ENCODE assay signal across 8 cellular contexts in genomic region chr11:126317681-126318641, GRCh38. TPM values are rescaled to one million over a fixed set of nuclear protein-coding genes. Genes with fewer than 3 reads are reported as not detected.
A peak's percentile ranks its signal among the peaks of the same experiment; 100 is the strongest.
DNase-seq lines count a peak whose midpoint lies in the region; ATAC-seq and TF ChIP-seq lines count a peak whose summit lies in the region.

No MANE protein-coding gene starts in this region.

- intact Hi-C loops in CD14-positive monocyte (cut with micrococcal nuclease) (no loop called here), left cardiac atrium (cut with DNase I) (loop anchor here in 1 of 2 donors (10.0 kb wide), 1 partner anchor 87 kb away; no protein-coding TSS in a partner anchor)
- intact Hi-C loops in activated T-helper 1 cell treated with anti-CD3 and anti-CD28 coated beads, Interleukin-12 subunit alpha, Interleukin-12 subunit beta, Interleukin-2, Interleukin-4 antibody, amounts not matched to agents 30 ng/mL and 10 ng/mL and 1 ng/mL, durations not matched to agents 14 hours and 24 hours and 36 hours (cut with micrococcal nuclease) = loop anchor here (1.0 to 5.0 kb wide), 2 partner anchors 14 to 34 kb away; partner anchors contain the start of gene DCPS

- H3K27me3 ChIP-seq in HL-60 (ENCODE audit: insufficient read depth, poor library complexity, severe bottlenecking) = no peaks in the 10 kb centered on the region
- no peaks in the 10 kb centered on the region for H3K27me3 ChIP-seq in skeletal muscle satellite cell (ENCODE audit: control insufficient read depth, insufficient read depth, low read length)

- H3K27me3 Mint-ChIP-seq in CD14-positive monocyte (ENCODE audit: low read depth in 3 of 3) = no peaks in the 10 kb centered on the region
- no peaks in the 10 kb centered on the region for H3K27me3 Mint-ChIP-seq in activated T-helper 1 cell treated with anti-CD3 and anti-CD28 coated beads, Interleukin-12 subunit alpha, Interleukin-12 subunit beta, Interleukin-2, Interleukin-4 antibody, amounts not matched to agents 30 ng/mL and 10 ng/mL and 1 ng/mL, durations not matched to agents 14 hours and 24 hours and 36 hours (ENCODE audit: insufficient read depth)

- H3K36me3 ChIP-seq in skeletal muscle satellite cell (ENCODE audit: insufficient read depth, low read length) = peaks cover 4% of the 10 kb centered on the region

- H3K4me2 ChIP-seq in skeletal muscle satellite cell (ENCODE audit: low read length) = peak overlapping the region; percentile 74

- no peaks in the 10 kb centered on the region for H3K9me3 Mint-ChIP-seq in CD14-positive monocyte
- H3K9me3 Mint-ChIP-seq in activated T-helper 1 cell treated with anti-CD3 and anti-CD28 coated beads, Interleukin-12 subunit alpha, Interleukin-12 subunit beta, Interleukin-2, Interleukin-4 antibody, amounts not matched to agents 30 ng/mL and 10 ng/mL and 1 ng/mL, durations not matched to agents 14 hours and 24 hours and 36 hours = peaks cover 6% of the 10 kb centered on the region

- H3K9me3 ChIP-seq in skeletal muscle satellite cell (replicated peaks; ENCODE audit: low read length) = no peaks in the 10 kb centered on the region

- H3K9ac ChIP-seq in skeletal muscle satellite cell (ENCODE audit: low read depth, low read length) = peak overlapping the region; percentile 46

- H3K4me3 ChIP-seq in HL-60 (replicated peaks; ENCODE audit: insufficient read depth, low read length) (0 out of 2 replicates have a peak overlapping the region, but pooled peaks have one; percentile 6), skeletal muscle satellite cell (ENCODE audit: low read length) (peak overlapping the region; percentile 37)

- H3K4me3 Mint-ChIP-seq in CD14-positive monocyte = peak overlapping the region; percentile 67 to 77
- peak overlapping the region; percentile 22 for H3K4me3 Mint-ChIP-seq in activated T-helper 1 cell treated with anti-CD3 and anti-CD28 coated beads, Interleukin-12 subunit alpha, Interleukin-12 subunit beta, Interleukin-2, Interleukin-4 antibody, amounts not matched to agents 30 ng/mL and 10 ng/mL and 1 ng/mL, durations not matched to agents 14 hours and 24 hours and 36 hours

- DNase-seq in CD14-positive monocyte (ENCODE audit: low spot score) (no peak), HL-60 (ENCODE audit: low read depth in 1 of 2, low spot score in 1 of 2) (peak; percentile 47 to 68), left cardiac atrium (peak; percentile 84), SHP77 treated with DMSO at 0.1 percent for 48 hours (lab: John Stamatoyannopoulos, UW) (no peak), GM19238 (ENCODE audit: insufficient read length, low spot score) (no peak)
- no peak for DNase-seq in activated T-helper 1 cell treated with anti-CD3 and anti-CD28 coated beads, Interleukin-12 subunit alpha, Interleukin-12 subunit beta, Interleukin-2, Interleukin-4 antibody, amounts not matched to agents 30 ng/mL and 10 ng/mL and 1 ng/mL, durations not matched to agents 14 hours and 24 hours and 36 hours (ENCODE audit: low spot score)

- no peak for TF ChIP-seq CTCF in CD14-positive monocyte (IDR thresholded peaks at IDR 0.05)
- TF ChIP-seq CTCF in HL-60 (IDR thresholded peaks at IDR 0.05; ENCODE audit: insufficient read depth, low read length) = no peak

- H3K4me1 Mint-ChIP-seq in CD14-positive monocyte = peaks cover 60% of the 10 kb centered on the region
- H3K4me1 Mint-ChIP-seq in activated T-helper 1 cell treated with anti-CD3 and anti-CD28 coated beads, Interleukin-12 subunit alpha, Interleukin-12 subunit beta, Interleukin-2, Interleukin-4 antibody, amounts not matched to agents 30 ng/mL and 10 ng/mL and 1 ng/mL, durations not matched to agents 14 hours and 24 hours and 36 hours (ENCODE audit: low read depth) = peaks cover 51% of the 10 kb centered on the region

- H3K36me3 Mint-ChIP-seq in CD14-positive monocyte = peaks cover 13 to 28% of the 10 kb centered on the region in 2 donors
- peaks cover 31% of the 10 kb centered on the region for H3K36me3 Mint-ChIP-seq in activated T-helper 1 cell treated with anti-CD3 and anti-CD28 coated beads, Interleukin-12 subunit alpha, Interleukin-12 subunit beta, Interleukin-2, Interleukin-4 antibody, amounts not matched to agents 30 ng/mL and 10 ng/mL and 1 ng/mL, durations not matched to agents 14 hours and 24 hours and 36 hours (ENCODE audit: low read depth)

- peak overlapping the region; percentile 83 for H3K27ac ChIP-seq in HL-60 (replicated peaks)

- peaks cover 27% of the 10 kb centered on the region for H3K4me1 ChIP-seq in skeletal muscle satellite cell (ENCODE audit: control insufficient read depth, insufficient read depth, low read length)

- ATAC-seq in GM19395 (IDR thresholded peaks at IDR 0.05; ENCODE audit: unreplicated experiment) (peak; percentile 41), left cardiac atrium (peak; percentile 92)

- H3K27ac Mint-ChIP-seq in CD14-positive monocyte = peak overlapping the region; percentile 69 to 89 (median 76)
- peak overlapping the region; percentile 73 for H3K27ac Mint-ChIP-seq in activated T-helper 1 cell treated with anti-CD3 and anti-CD28 coated beads, Interleukin-12 subunit alpha, Interleukin-12 subunit beta, Interleukin-2, Interleukin-4 antibody, amounts not matched to agents 30 ng/mL and 10 ng/mL and 1 ng/mL, durations not matched to agents 14 hours and 24 hours and 36 hours

RNA-seq across cellular contexts. Expression of gene DCPS, which starts 14.1 kb away (rescaled TPM):
- 10 to 100 TPM; 30.4 to 30.7 TPM for polyA plus RNA-seq in CD14-positive monocyte
- total RNA-seq in activated T-helper 1 cell treated with anti-CD3 and anti-CD28 coated beads, Interleukin-12 subunit alpha, Interleukin-12 subunit beta, Interleukin-2, Interleukin-4 antibody, amounts not matched to agents 30 ng/mL and 10 ng/mL and 1 ng/mL, durations not matched to agents 14 hours and 24 hours and 36 hours = 40.4 and 40.5 TPM in 2 replicates
- 10 to 100 TPM; 11.3 to 13.1 TPM for total RNA-seq in left cardiac atrium
- 16.2 and 18.3 TPM in 2 replicates for total RNA-seq in skeletal muscle satellite cell (2012; rRNA removed)

RNA-seq across cellular contexts. Expression of gene TIRAP, which starts 35.1 kb away (rescaled TPM):
- polyA plus RNA-seq in CD14-positive monocyte = 10 to 100 TPM in 1 of 2 donors, 1 to 10 TPM in 1; 7.0 to 13.8 TPM
- 13.0 and 15.0 TPM in 2 replicates for total RNA-seq in activated T-helper 1 cell treated with anti-CD3 and anti-CD28 coated beads, Interleukin-12 subunit alpha, Interleukin-12 subunit beta, Interleukin-2, Interleukin-4 antibody, amounts not matched to agents 30 ng/mL and 10 ng/mL and 1 ng/mL, durations not matched to agents 14 hours and 24 hours and 36 hours
- total RNA-seq in left cardiac atrium = 1 to 10 TPM; 7.6 to 8.7 TPM
- total RNA-seq in skeletal muscle satellite cell (2012; rRNA removed) = 5.5 and 7.9 TPM in 2 replicates

RNA-seq across cellular contexts. Expression of gene ST3GAL4, which starts 37.5 kb away (rescaled TPM):
- polyA plus RNA-seq in CD14-positive monocyte = 10 to 100 TPM in 1 of 2 donors, 1 to 10 TPM in 1; 7.8 to 10.1 TPM
- 13.2 and 14.1 TPM in 2 replicates for total RNA-seq in activated T-helper 1 cell treated with anti-CD3 and anti-CD28 coated beads, Interleukin-12 subunit alpha, Interleukin-12 subunit beta, Interleukin-2, Interleukin-4 antibody, amounts not matched to agents 30 ng/mL and 10 ng/mL and 1 ng/mL, durations not matched to agents 14 hours and 24 hours and 36 hours
- 100 to 1,000 TPM in 1 of 2 donors, 10 to 100 TPM in 1; 57.1 to 109 TPM for total RNA-seq in left cardiac atrium
- 12.2 and 22.3 TPM in 2 replicates for total RNA-seq in skeletal muscle satellite cell (2012; rRNA removed)

RNA-seq across cellular contexts. Expression of gene FOXRED1, which starts 49.0 kb away (rescaled TPM):
- polyA plus RNA-seq in CD14-positive monocyte = 10 to 100 TPM; 15.2 to 15.4 TPM
- 52.9 and 56.5 TPM in 2 replicates for total RNA-seq in activated T-helper 1 cell treated with anti-CD3 and anti-CD28 coated beads, Interleukin-12 subunit alpha, Interleukin-12 subunit beta, Interleukin-2, Interleukin-4 antibody, amounts not matched to agents 30 ng/mL and 10 ng/mL and 1 ng/mL, durations not matched to agents 14 hours and 24 hours and 36 hours
- total RNA-seq in left cardiac atrium = 10 to 100 TPM; 21.0 to 25.3 TPM
- 18.3 and 18.5 TPM in 2 replicates for total RNA-seq in skeletal muscle satellite cell (2012; rRNA removed)

RNA-seq across cellular contexts. Expression of gene SRPRA, which starts 49.3 kb away (rescaled TPM):
- polyA plus RNA-seq in CD14-positive monocyte = 10 to 100 TPM; 68.7 to 87.6 TPM
- total RNA-seq in activated T-helper 1 cell treated with anti-CD3 and anti-CD28 coated beads, Interleukin-12 subunit alpha, Interleukin-12 subunit beta, Interleukin-2, Interleukin-4 antibody, amounts not matched to agents 30 ng/mL and 10 ng/mL and 1 ng/mL, durations not matched to agents 14 hours and 24 hours and 36 hours = 194 and 195 TPM in 2 replicates
- total RNA-seq in left cardiac atrium = 10 to 100 TPM; 65.1 to 95.7 TPM
- 91.0 and 104 TPM in 2 replicates for total RNA-seq in skeletal muscle satellite cell (2012; rRNA removed)

Comparison
In these comparisons a context has a peak if more than half of its experiments do, and no peak if none do; other contexts are left out.
1. DNase-seq: peak in HL-60 (2 of 2) and left cardiac atrium (single experiment); none in CD14-positive monocyte (single experiment), activated T-helper 1 cell treated with anti-CD3 and anti-CD28 coated beads, Interleukin-12 subunit alpha, Interleukin-12 subunit beta, Interleukin-2, Interleukin-4 antibody, amounts not matched to agents 30 ng/mL and 10 ng/mL and 1 ng/mL, durations not matched to agents 14 hours and 24 hours and 36 hours (single experiment), SHP77 treated with DMSO at 0.1 percent for 48 hours (single experiment) and GM19238 (single experiment).